In the genomic region with DNA sequence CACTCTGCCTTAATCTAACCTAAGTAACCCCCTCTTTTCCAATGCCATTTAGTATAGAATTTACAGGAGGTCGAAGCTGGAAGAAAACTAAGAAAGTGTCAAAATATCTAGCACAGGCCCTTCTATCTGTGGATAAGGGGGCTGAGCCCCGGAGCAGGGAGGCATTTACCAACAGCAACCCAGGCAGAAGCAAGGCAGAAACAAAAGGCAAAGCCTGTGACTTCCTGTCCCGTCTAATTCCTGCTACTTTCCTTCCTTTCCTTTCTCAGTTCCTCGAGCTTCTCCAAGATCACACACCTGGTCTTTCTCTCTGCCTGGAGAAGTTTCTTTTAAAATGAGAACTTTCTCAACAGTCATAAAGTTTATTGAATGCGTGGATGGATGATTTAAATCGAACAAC, we compare ENCODE assay signal across 19 cellular contexts.
"Had no signal": no experiment of that assay in that cellular context is flagged by ENCODE, and none has a peak within 500 bp of the region (broad histone marks: within the 10 kb centered on the region; RNA-seq: fewer than 3 reads in every experiment).

No MANE protein-coding gene starts in this region.

- H3K9me3 ChIP-seq: SJSA1, SK-N-SH had no signal

- H3K4me2 ChIP-seq: KMS-11, SK-N-SH had no signal

- H3K4me1 ChIP-seq: SJSA1 had no signal

- H3K36me3 ChIP-seq: SJSA1 had no signal

- H3K27me3 ChIP-seq: SJSA1 had no signal

- H3K4me3 ChIP-seq: SJSA1 had no signal

- H3K9ac ChIP-seq: KMS-11, SK-N-SH had no signal

- DNase-seq: IMR-90, Kasumi-1, MV-4-11, NCI-H1048, NCI-H1105 treated with DMSO at 0.1 percent for 48 hours, NCI-H1417 treated with DMSO at 0.1 percent for 48 hours, NCI-H1694 treated with DMSO at 0.1 percent for 48 hours, NCI-H1930, NCI-H2107, NCI-H2227 treated with DMSO at 0.1 percent for 48 hours, NCI-H524, NCI-H526 treated with DMSO at 0.1 percent for 48 hours, NCI-H774, Right ventricle myocardium superior, SIG-M5, SW 1271 had no signal

- H3K27ac ChIP-seq: KMS-11, SJSA1 had no signal
